ENCODE assay signal across 31 cellular contexts in the genomic region with DNA sequence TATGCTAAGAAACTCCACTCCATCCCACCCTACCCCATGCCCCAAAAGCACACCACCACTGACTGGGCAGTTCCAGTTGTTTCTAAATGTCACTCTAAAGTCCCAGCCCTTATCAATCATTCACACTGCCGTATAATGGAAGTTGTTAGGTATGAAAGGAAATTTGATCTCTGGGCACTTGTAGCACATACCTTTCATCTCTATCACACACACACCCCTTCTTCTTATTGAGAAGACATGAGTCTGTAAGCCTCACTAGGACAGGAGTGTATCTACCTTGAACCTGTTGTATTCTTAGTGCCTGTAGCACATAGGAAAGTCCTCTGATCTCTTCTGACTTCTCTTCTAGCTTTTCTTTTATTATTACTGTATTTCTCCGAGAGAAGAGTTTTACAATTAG.
"Had no signal": no experiment of that assay in that cellular context is flagged by ENCODE, and none has a peak within 500 bp of the region (broad histone marks: within the 10 kb centered on the region; RNA-seq: fewer than 3 reads in every experiment).

No MANE protein-coding gene starts in this region.

- H3K36me3 ChIP-seq: breast epithelium had no signal

- H3K27ac Mint-ChIP-seq: activated CD4-positive, alpha-beta memory T cell treated with anti-CD3 and anti-CD28 coated beads for 36 hours; activated CD4-positive, alpha-beta T cell treated with anti-CD3 and anti-CD28 coated beads for 36 hours; activated CD4-positive, alpha-beta T cell treated with anti-CD3 and anti-CD28 coated beads, Interleukin-2, amount 10 ng/mL, durations not matched to agents 24 days and 14 days; activated CD8-positive, alpha-beta memory T cell treated with anti-CD3 and anti-CD28 coated beads, Interleukin-2, amount 10 ng/mL, durations not matched to agents 7 days and 5 days; activated CD8-positive, alpha-beta T cell treated with anti-CD3 and anti-CD28 coated beads, Interleukin-2, amount 10 ng/mL, durations not matched to agents 7 days and 5 days; activated naive CD4-positive, alpha-beta T cell treated with anti-CD3 and anti-CD28 coated beads, Interleukin-2, amount 10 ng/mL, durations not matched to agents 7 days and 5 days; activated naive CD8-positive, alpha-beta T cell treated with anti-CD3 and anti-CD28 coated beads, Interleukin-2, amount 10 ng/mL, durations not matched to agents 7 days and 5 days; activated T-cell treated with anti-CD3 and anti-CD28 coated beads, Interleukin-2, amount 50 U/mL, for 24 hours; activated T-cell treated with anti-CD3 and anti-CD28 coated beads, Interleukin-2, amount 50 U/mL, for 72 hours; brain; dendritic cell treated with granulocyte-macrophage colony-stimulating factor and Interleukin-4, amounts not matched to agents 40 ng/mL and 50 ng/mL, for 4 days; endodermal cell had no signal

- H3K4me3 Mint-ChIP-seq: activated CD4-positive, alpha-beta memory T cell treated with anti-CD3 and anti-CD28 coated beads for 36 hours; activated CD4-positive, alpha-beta T cell treated with anti-CD3 and anti-CD28 coated beads for 36 hours; activated CD4-positive, alpha-beta T cell treated with anti-CD3 and anti-CD28 coated beads, Interleukin-2, amount 10 ng/mL, durations not matched to agents 24 days and 14 days; activated CD8-positive, alpha-beta memory T cell treated with anti-CD3 and anti-CD28 coated beads, Interleukin-2, amount 10 ng/mL, durations not matched to agents 7 days and 5 days; activated CD8-positive, alpha-beta T cell treated with anti-CD3 and anti-CD28 coated beads, Interleukin-2, amount 10 ng/mL, durations not matched to agents 7 days and 5 days; activated naive CD4-positive, alpha-beta T cell treated with anti-CD3 and anti-CD28 coated beads, Interleukin-2, amount 10 ng/mL, durations not matched to agents 7 days and 5 days; activated naive CD8-positive, alpha-beta T cell treated with anti-CD3 and anti-CD28 coated beads, Interleukin-2, amount 10 ng/mL, durations not matched to agents 7 days and 5 days; activated T-cell treated with anti-CD3 and anti-CD28 coated beads, Interleukin-2, amount 50 U/mL, for 24 hours; activated T-cell treated with anti-CD3 and anti-CD28 coated beads, Interleukin-2, amount 50 U/mL, for 72 hours; brain; central memory CD8-positive, alpha-beta T cell; dendritic cell treated with granulocyte-macrophage colony-stimulating factor and Interleukin-4, amounts not matched to agents 40 ng/mL and 50 ng/mL, for 4 days; endodermal cell had no signal

- H3K27me3 ChIP-seq: ascending aorta, breast epithelium, dorsolateral prefrontal cortex, esophagus muscularis mucosa, foreskin keratinocyte, gastroesophageal sphincter, heart right ventricle had no signal

- H3K27me3 Mint-ChIP-seq: activated CD4-positive, alpha-beta memory T cell treated with anti-CD3 and anti-CD28 coated beads for 36 hours; activated CD4-positive, alpha-beta T cell treated with anti-CD3 and anti-CD28 coated beads for 36 hours; activated CD4-positive, alpha-beta T cell treated with anti-CD3 and anti-CD28 coated beads, Interleukin-2, amount 10 ng/mL, durations not matched to agents 24 days and 14 days; activated CD8-positive, alpha-beta memory T cell treated with anti-CD3 and anti-CD28 coated beads, Interleukin-2, amount 10 ng/mL, durations not matched to agents 7 days and 5 days; activated naive CD4-positive, alpha-beta T cell treated with anti-CD3 and anti-CD28 coated beads, Interleukin-2, amount 10 ng/mL, durations not matched to agents 7 days and 5 days; activated naive CD8-positive, alpha-beta T cell treated with anti-CD3 and anti-CD28 coated beads, Interleukin-2, amount 10 ng/mL, durations not matched to agents 7 days and 5 days; activated T-cell treated with anti-CD3 and anti-CD28 coated beads, Interleukin-2, amount 50 U/mL, for 24 hours; brain; central memory CD8-positive, alpha-beta T cell; dendritic cell treated with granulocyte-macrophage colony-stimulating factor and Interleukin-4, amounts not matched to agents 40 ng/mL and 50 ng/mL, for 4 days had no signal

- H3K36me3 Mint-ChIP-seq: activated naive CD4-positive, alpha-beta T cell treated with anti-CD3 and anti-CD28 coated beads, Interleukin-2, amount 10 ng/mL, durations not matched to agents 7 days and 5 days; activated naive CD4-positive, alpha-beta T cell treated with anti-CD3 and anti-CD28 coated beads, Interleukin-2, amount 50 U/mL, for 72 hours had no signal

- H3K4me3 ChIP-seq: ascending aorta, breast epithelium, coronary artery, dorsolateral prefrontal cortex, esophagus muscularis mucosa, gastroesophageal sphincter, heart right ventricle had no signal

- H3K4me1 ChIP-seq: ascending aorta, breast epithelium, esophagus muscularis mucosa, foreskin keratinocyte, gastroesophageal sphincter, heart right ventricle had no signal

- H3K4me1 Mint-ChIP-seq: activated CD4-positive, alpha-beta T cell treated with anti-CD3 and anti-CD28 coated beads for 36 hours; activated CD8-positive, alpha-beta memory T cell treated with anti-CD3 and anti-CD28 coated beads, Interleukin-2, amount 10 ng/mL, durations not matched to agents 7 days and 5 days; activated naive CD4-positive, alpha-beta T cell treated with anti-CD3 and anti-CD28 coated beads, Interleukin-2, amount 10 ng/mL, durations not matched to agents 7 days and 5 days; activated naive CD8-positive, alpha-beta T cell treated with anti-CD3 and anti-CD28 coated beads, Interleukin-2, amount 10 ng/mL, durations not matched to agents 7 days and 5 days; central memory CD8-positive, alpha-beta T cell; endodermal cell had no signal

- ATAC-seq: activated CD4-positive, alpha-beta T cell treated with anti-CD3 and anti-CD28 coated beads for 36 hours; activated CD8-positive, alpha-beta memory T cell treated with anti-CD3 and anti-CD28 coated beads, Interleukin-2, amount 10 ng/mL, durations not matched to agents 7 days and 5 days; activated CD8-positive, alpha-beta T cell treated with anti-CD3 and anti-CD28 coated beads, Interleukin-2, amount 10 ng/mL, durations not matched to agents 7 days and 5 days; activated naive CD4-positive, alpha-beta T cell treated with anti-CD3 and anti-CD28 coated beads, Interleukin-2, amount 50 U/mL, for 72 hours; activated T-cell treated with anti-CD3 and anti-CD28 coated beads, Interleukin-2, amount 50 U/mL, for 72 hours; foreskin keratinocyte; gastroesophageal sphincter; heart right ventricle had no signal

- DNase-seq: activated CD4-positive, alpha-beta memory T cell treated with anti-CD3 and anti-CD28 coated beads for 36 hours; activated CD4-positive, alpha-beta T cell treated with anti-CD3 and anti-CD28 coated beads for 36 hours; activated CD4-positive, alpha-beta T cell treated with anti-CD3 and anti-CD28 coated beads, Interleukin-2, amount 10 ng/mL, durations not matched to agents 24 days and 14 days; activated CD4-positive, CD25-positive, alpha-beta regulatory T cell; activated CD4-positive, CD25-positive, alpha-beta regulatory T cell treated with anti-CD3 and anti-CD28 coated beads, Interleukin-2, amount 50 U/mL, for 72 hours; activated CD8-positive, alpha-beta memory T cell treated with anti-CD3 and anti-CD28 coated beads, Interleukin-2, amount 10 ng/mL, durations not matched to agents 7 days and 5 days; activated CD8-positive, alpha-beta memory T cell treated with anti-CD3 and anti-CD28 coated beads, Interleukin-2, amount 50 U/mL, for 4 hours; activated CD8-positive, alpha-beta T cell treated with anti-CD3 and anti-CD28 coated beads, Interleukin-2, amount 10 ng/mL, durations not matched to agents 7 days and 5 days; activated gamma-delta T cell; activated naive CD4-positive, alpha-beta T cell; activated naive CD4-positive, alpha-beta T cell treated with anti-CD3 and anti-CD28 coated beads, Interleukin-2, amount 10 ng/mL, durations not matched to agents 7 days and 5 days; activated naive CD8-positive, alpha-beta T cell treated with anti-CD3 and anti-CD28 coated beads, Interleukin-2, amount 10 ng/mL, durations not matched to agents 7 days and 5 days; activated T-cell treated with anti-CD3 and anti-CD28 coated beads for 4 hours; activated T-cell treated with anti-CD3 and anti-CD28 coated beads, Interleukin-2, amount 50 U/mL, for 24 hours; activated T-cell treated with anti-CD3 and anti-CD28 coated beads, Interleukin-2, amount 50 U/mL, for 72 hours; dorsolateral prefrontal cortex; effector memory CD4-positive, alpha-beta T cell; endodermal cell; erythroblast; heart right ventricle; T-helper 2 cell had no signal

- H3K9me3 Mint-ChIP-seq: activated CD4-positive, alpha-beta memory T cell treated with anti-CD3 and anti-CD28 coated beads for 36 hours; activated CD4-positive, alpha-beta T cell treated with anti-CD3 and anti-CD28 coated beads, Interleukin-2, amount 10 ng/mL, durations not matched to agents 24 days and 14 days; activated naive CD4-positive, alpha-beta T cell treated with anti-CD3 and anti-CD28 coated beads, Interleukin-2, amount 10 ng/mL, durations not matched to agents 7 days and 5 days; activated naive CD4-positive, alpha-beta T cell treated with anti-CD3 and anti-CD28 coated beads, Interleukin-2, amount 50 U/mL, for 72 hours; activated naive CD8-positive, alpha-beta T cell treated with anti-CD3 and anti-CD28 coated beads, Interleukin-2, amount 10 ng/mL, durations not matched to agents 7 days and 5 days; activated T-cell treated with anti-CD3 and anti-CD28 coated beads, Interleukin-2, amount 50 U/mL, for 24 hours; activated T-cell treated with anti-CD3 and anti-CD28 coated beads, Interleukin-2, amount 50 U/mL, for 72 hours; brain; central memory CD8-positive, alpha-beta T cell; dendritic cell treated with granulocyte-macrophage colony-stimulating factor and Interleukin-4, amounts not matched to agents 40 ng/mL and 50 ng/mL, for 4 days; endodermal cell had no signal

- H3K27ac ChIP-seq: ascending aorta, breast epithelium, coronary artery, dorsolateral prefrontal cortex, esophagus muscularis mucosa, foreskin keratinocyte, gastroesophageal sphincter, heart right ventricle had no signal

- H3K9me3 ChIP-seq: ascending aorta, breast epithelium, esophagus muscularis mucosa, gastroesophageal sphincter, heart right ventricle had no signal
